36 cellular contexts compared by ENCODE assay signal in the genomic region with DNA sequence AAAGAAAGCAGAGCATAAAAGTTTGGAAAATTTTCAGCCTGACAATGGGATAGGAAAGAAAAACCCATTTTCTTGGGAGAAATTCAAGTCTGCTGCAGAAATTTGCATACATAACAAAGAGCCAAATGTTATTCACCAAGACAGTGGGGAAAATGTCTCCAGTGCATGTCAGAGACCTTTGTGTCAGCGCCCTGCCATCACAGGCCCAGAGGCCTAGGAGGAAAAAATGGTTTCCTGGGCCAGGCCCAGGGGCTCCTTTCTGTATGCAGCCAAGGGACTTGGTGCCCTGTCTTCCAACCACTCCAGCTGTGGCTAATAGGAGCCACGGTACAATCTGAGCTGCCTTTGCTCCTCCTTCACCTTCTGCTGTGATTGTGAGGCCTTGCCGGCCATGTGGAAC.
"Had no signal": no experiment of that assay in that cellular context is flagged by ENCODE, and none has a peak within 500 bp of the region (broad histone marks: within the 10 kb centered on the region; RNA-seq: fewer than 3 reads in every experiment).

No MANE protein-coding gene starts in this region.

- H3K36me3 Mint-ChIP-seq: activated naive CD4-positive, alpha-beta T cell treated with anti-CD3 and anti-CD28 coated beads, Interleukin-2, amount 10 ng/mL, durations not matched to agents 7 days and 5 days; activated naive CD4-positive, alpha-beta T cell treated with anti-CD3 and anti-CD28 coated beads, Interleukin-2, amount 50 U/mL, for 24 hours; activated naive CD8-positive, alpha-beta T cell treated with anti-CD3 and anti-CD28 coated beads for 36 hours; activated naive CD8-positive, alpha-beta T cell treated with anti-CD3 and anti-CD28 coated beads, Interleukin-2, amount 10 ng/mL, durations not matched to agents 7 days and 5 days; brain had no signal

- H3K27me3 Mint-ChIP-seq: activated naive CD4-positive, alpha-beta T cell treated with anti-CD3 and anti-CD28 coated beads, Interleukin-2, amount 50 U/mL, for 24 hours; activated naive CD8-positive, alpha-beta T cell; activated naive CD8-positive, alpha-beta T cell treated with anti-CD3 and anti-CD28 coated beads, Interleukin-2, amount 50 U/mL, for 24 hours; activated T-helper 17 cell treated with anti-CD3 and anti-CD28 coated beads, Interleukin-2, amount 50 U/mL, for 72 hours had no signal

- H3K9me3 ChIP-seq: body of pancreas had no signal

- H3K4me1 Mint-ChIP-seq: activated naive CD4-positive, alpha-beta T cell treated with anti-CD3 and anti-CD28 coated beads, Interleukin-2, amount 10 ng/mL, durations not matched to agents 7 days and 5 days; activated naive CD4-positive, alpha-beta T cell treated with anti-CD3 and anti-CD28 coated beads, Interleukin-2, amount 50 U/mL, for 24 hours; activated naive CD8-positive, alpha-beta T cell treated with anti-CD3 and anti-CD28 coated beads for 36 hours; activated naive CD8-positive, alpha-beta T cell treated with anti-CD3 and anti-CD28 coated beads, Interleukin-2, amount 50 U/mL, for 24 hours; activated T-helper 17 cell treated with anti-CD3 and anti-CD28 coated beads, Interleukin-2, amount 50 U/mL, for 72 hours; central memory CD8-positive, alpha-beta T cell had no signal

- H3K27me3 ChIP-seq: adrenal gland, ascending aorta, body of pancreas, brain microvascular endothelial cell, breast epithelium, cardiac muscle cell had no signal

- H3K4me3 ChIP-seq: adrenal gland, ascending aorta, body of pancreas, breast epithelium, cardiac muscle cell had no signal

- H3K27ac ChIP-seq: adrenal gland, ascending aorta, body of pancreas, brain microvascular endothelial cell, breast epithelium, cardiac muscle cell had no signal

- FAIRE-seq: astrocyte had no signal

- H3K4me1 ChIP-seq: adrenal gland, ascending aorta, breast epithelium had no signal

- ATAC-seq: activated naive CD8-positive, alpha-beta T cell treated with anti-CD3 and anti-CD28 coated beads, Interleukin-2, amount 50 U/mL, for 24 hours; body of pancreas had no signal

- H3K4me3 Mint-ChIP-seq: activated naive CD4-positive, alpha-beta T cell treated with anti-CD3 and anti-CD28 coated beads for 36 hours; activated naive CD4-positive, alpha-beta T cell treated with anti-CD3 and anti-CD28 coated beads, Interleukin-2, amount 10 ng/mL, durations not matched to agents 7 days and 5 days; activated naive CD4-positive, alpha-beta T cell treated with anti-CD3 and anti-CD28 coated beads, Interleukin-2, amount 50 U/mL, for 24 hours; activated naive CD8-positive, alpha-beta T cell; activated naive CD8-positive, alpha-beta T cell treated with anti-CD3 and anti-CD28 coated beads for 36 hours; activated naive CD8-positive, alpha-beta T cell treated with anti-CD3 and anti-CD28 coated beads, Interleukin-2, amount 10 ng/mL, durations not matched to agents 7 days and 5 days; activated naive CD8-positive, alpha-beta T cell treated with anti-CD3 and anti-CD28 coated beads, Interleukin-2, amount 50 U/mL, for 24 hours; activated T-cell treated with anti-CD3 and anti-CD28 coated beads, Interleukin-2, amount 50 U/mL, for 24 hours; activated T-cell treated with anti-CD3 and anti-CD28 coated beads, Interleukin-2, amount 50 U/mL, for 4 hours; activated T-helper 1 cell treated with anti-CD3 and anti-CD28 coated beads, Interleukin-12 subunit alpha, Interleukin-12 subunit beta, Interleukin-2, Interleukin-4 antibody, amounts not matched to agents 30 ng/mL and 10 ng/mL and 1 ng/mL, durations not matched to agents 14 hours and 24 hours and 36 hours; activated T-helper 17 cell treated with anti-CD3 and anti-CD28 coated beads, Interleukin-2, amount 50 U/mL, for 72 hours; brain; central memory CD8-positive, alpha-beta T cell had no signal

- H3K27ac Mint-ChIP-seq: activated naive CD4-positive, alpha-beta T cell treated with anti-CD3 and anti-CD28 coated beads for 36 hours; activated naive CD4-positive, alpha-beta T cell treated with anti-CD3 and anti-CD28 coated beads, Interleukin-2, amount 10 ng/mL, durations not matched to agents 7 days and 5 days; activated naive CD4-positive, alpha-beta T cell treated with anti-CD3 and anti-CD28 coated beads, Interleukin-2, amount 50 U/mL, for 24 hours; activated naive CD4-positive, alpha-beta T cell treated with anti-CD3 and anti-CD28 coated beads, Interleukin-2, amount 50 U/mL, for 72 hours; activated naive CD8-positive, alpha-beta T cell; activated naive CD8-positive, alpha-beta T cell treated with anti-CD3 and anti-CD28 coated beads for 36 hours; activated naive CD8-positive, alpha-beta T cell treated with anti-CD3 and anti-CD28 coated beads, Interleukin-2, amount 10 ng/mL, durations not matched to agents 7 days and 5 days; activated naive CD8-positive, alpha-beta T cell treated with anti-CD3 and anti-CD28 coated beads, Interleukin-2, amount 50 U/mL, for 24 hours; activated T-cell treated with anti-CD3 and anti-CD28 coated beads, Interleukin-2, amount 50 U/mL, for 24 hours; activated T-helper 1 cell treated with anti-CD3 and anti-CD28 coated beads, Interleukin-12 subunit alpha, Interleukin-12 subunit beta, Interleukin-2, Interleukin-4 antibody, amounts not matched to agents 30 ng/mL and 10 ng/mL and 1 ng/mL, durations not matched to agents 14 hours and 24 hours and 36 hours; activated T-helper 17 cell treated with anti-CD3 and anti-CD28 coated beads, Interleukin-2, amount 50 U/mL, for 72 hours; activated T-helper 2 cell treated with anti-CD3 and anti-CD28 coated beads, Interferon-gamma antibody, Interleukin-2, Interleukin-4, amounts not matched to agents 10 μg/mL and 5 μg/mL and 100 μg/mL, durations not matched to agents 14 hours and 24 hours and 36 hours; brain had no signal

- DNase-seq: activated effector memory CD4-positive, alpha-beta T cell treated with anti-CD3 and anti-CD28 coated beads, Interleukin-2, amount 50 U/mL, for 16 hours; activated effector memory CD4-positive, alpha-beta T cell treated with Interleukin-2 at 50 U/mL for 16 hours; activated gamma-delta T cell; activated gamma-delta T cell treated with Interleukin-2 at 50 U/mL for 16 hours; activated naive CD4-positive, alpha-beta T cell; activated naive CD4-positive, alpha-beta T cell treated with anti-CD3 and anti-CD28 coated beads for 36 hours; activated naive CD4-positive, alpha-beta T cell treated with anti-CD3 and anti-CD28 coated beads, Interleukin-2, amount 10 ng/mL, durations not matched to agents 7 days and 5 days; activated naive CD4-positive, alpha-beta T cell treated with anti-CD3 and anti-CD28 coated beads, Interleukin-2, amount 50 U/mL, for 16 hours; activated naive CD4-positive, alpha-beta T cell treated with Interleukin-2 at 50 U/mL for 16 hours; activated naive CD8-positive, alpha-beta T cell treated with anti-CD3 and anti-CD28 coated beads for 36 hours; activated naive CD8-positive, alpha-beta T cell treated with anti-CD3 and anti-CD28 coated beads, Interleukin-2, amount 10 ng/mL, durations not matched to agents 7 days and 5 days; activated naive CD8-positive, alpha-beta T cell treated with anti-CD3 and anti-CD28 coated beads, Interleukin-2, amount 50 U/mL, for 24 hours; activated T-cell treated with anti-CD3 and anti-CD28 coated beads, Interleukin-2, amount 50 U/mL, for 1 hour; activated T-cell treated with anti-CD3 and anti-CD28 coated beads, Interleukin-2, amount 50 U/mL, for 24 hours; activated T-cell treated with anti-CD3 and anti-CD28 coated beads, Interleukin-2, amount 50 U/mL, for 4 hours; activated T-cell treated with anti-CD3 and anti-CD28 coated beads, Interleukin-2, amount 50 U/mL, for 48 hours; adrenal gland; amniotic stem cell; anterior cingulate cortex; aorta; body of pancreas; brain microvascular endothelial cell; central memory CD4-positive, alpha-beta T cell; cerebellar nuclear complex had no signal

- H3K36me3 ChIP-seq: adrenal gland, ascending aorta, brain microvascular endothelial cell, breast epithelium, cardiac muscle cell had no signal
